ENCODE assay signal across 23 cellular contexts in the genomic region with DNA sequence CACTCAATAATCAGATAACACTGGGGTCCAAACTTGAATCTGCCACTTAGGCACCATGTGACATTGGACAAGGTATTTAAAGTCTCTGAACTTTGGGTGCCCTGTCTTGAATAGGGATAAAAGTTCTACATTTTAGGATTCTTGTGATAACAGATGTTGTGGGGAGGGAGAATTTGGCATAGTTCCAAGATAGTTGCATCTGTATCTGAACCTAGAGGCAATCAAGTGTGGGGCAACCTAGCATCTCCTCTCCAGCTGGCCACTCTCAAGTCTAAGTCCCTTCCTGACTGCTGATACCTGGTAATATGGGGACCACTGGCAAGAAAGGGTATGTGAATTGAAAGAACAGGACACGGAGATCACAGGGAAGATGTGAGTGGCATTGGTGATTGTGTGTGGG.
"Had no signal": no experiment of that assay in that cellular context is flagged by ENCODE, and none has a peak within 500 bp of the region (broad histone marks: within the 10 kb centered on the region; RNA-seq: fewer than 3 reads in every experiment).

No MANE protein-coding gene starts in this region.

- H3K4me1 ChIP-seq: esophagus squamous epithelium had no signal

- ATAC-seq: activated CD8-positive, alpha-beta memory T cell treated with anti-CD3 and anti-CD28 coated beads, Interleukin-2, amount 10 ng/mL, durations not matched to agents 7 days and 5 days; foreskin keratinocyte; T-cell had no signal

- H3K36me3 ChIP-seq: esophagus squamous epithelium, lower lobe of right lung, ovary had no signal

- DNase-seq: activated CD4-positive, alpha-beta T cell treated with anti-CD3 and anti-CD28 coated beads, Interleukin-2, amount 50 U/mL, for 48 hours; activated CD4-positive, CD25-positive, alpha-beta regulatory T cell treated with anti-CD3 and anti-CD28 coated beads, Interleukin-2, amount 50 U/mL, for 72 hours; activated CD8-positive, alpha-beta memory T cell treated with anti-CD3 and anti-CD28 coated beads, Interleukin-2, amount 10 ng/mL, durations not matched to agents 7 days and 5 days; activated naive CD4-positive, alpha-beta T cell treated with anti-CD3 and anti-CD28 coated beads, Interleukin-2, amount 10 ng/mL, durations not matched to agents 7 days and 5 days; activated T-cell treated with anti-CD3 and anti-CD28 coated beads, Interleukin-2, amount 50 U/mL, for 1 hour; central memory CD4-positive, alpha-beta T cell; cortex of kidney; effector CD4-positive, alpha-beta T cell; esophagus squamous epithelium; foreskin keratinocyte; immature natural killer cell; lower lobe of right lung; midbrain; stimulated activated CD4-positive, alpha-beta T cell treated with anti-CD3 and anti-CD28 coated beads, Interleukin-4, amount 100 ng/mL, for 24 hours; stimulated activated naive CD4-positive, alpha-beta T cell; T-cell; T-helper 9 cell; trophoblast cell had no signal

- H3K27me3 Mint-ChIP-seq: activated CD8-positive, alpha-beta memory T cell treated with anti-CD3 and anti-CD28 coated beads, Interleukin-2, amount 10 ng/mL, durations not matched to agents 7 days and 5 days; T-cell had no signal

- H3K4me1 Mint-ChIP-seq: activated CD8-positive, alpha-beta memory T cell treated with anti-CD3 and anti-CD28 coated beads, Interleukin-2, amount 10 ng/mL, durations not matched to agents 7 days and 5 days; activated naive CD4-positive, alpha-beta T cell treated with anti-CD3 and anti-CD28 coated beads, Interleukin-2, amount 10 ng/mL, durations not matched to agents 7 days and 5 days; immature natural killer cell; neural crest cell had no signal

- H3K27me3 ChIP-seq: foreskin keratinocyte, ovary had no signal

- H3K9me3 Mint-ChIP-seq: immature natural killer cell had no signal

- H3K4me3 ChIP-seq: esophagus squamous epithelium, lower lobe of right lung, ovary, SK-N-MC, skin epidermis had no signal

- H3K27ac ChIP-seq: foreskin keratinocyte, lower lobe of right lung, ovary, SK-N-MC, skin epidermis had no signal

- H3K9me3 ChIP-seq: lower lobe of right lung, ovary had no signal

- H3K27ac Mint-ChIP-seq: activated CD8-positive, alpha-beta memory T cell treated with anti-CD3 and anti-CD28 coated beads, Interleukin-2, amount 10 ng/mL, durations not matched to agents 7 days and 5 days; activated naive CD4-positive, alpha-beta T cell treated with anti-CD3 and anti-CD28 coated beads, Interleukin-2, amount 10 ng/mL, durations not matched to agents 7 days and 5 days; activated T-helper 2 cell treated with anti-CD3 and anti-CD28 coated beads, Interferon-gamma antibody, Interleukin-2, Interleukin-4, amounts not matched to agents 10 μg/mL and 5 μg/mL and 100 μg/mL, durations not matched to agents 14 hours and 24 hours and 36 hours; immature natural killer cell; T-cell had no signal

- H3K4me3 Mint-ChIP-seq: activated CD8-positive, alpha-beta memory T cell treated with anti-CD3 and anti-CD28 coated beads, Interleukin-2, amount 10 ng/mL, durations not matched to agents 7 days and 5 days; activated naive CD4-positive, alpha-beta T cell treated with anti-CD3 and anti-CD28 coated beads, Interleukin-2, amount 10 ng/mL, durations not matched to agents 7 days and 5 days; immature natural killer cell; neural crest cell; T-cell had no signal
